In the genomic region with DNA sequence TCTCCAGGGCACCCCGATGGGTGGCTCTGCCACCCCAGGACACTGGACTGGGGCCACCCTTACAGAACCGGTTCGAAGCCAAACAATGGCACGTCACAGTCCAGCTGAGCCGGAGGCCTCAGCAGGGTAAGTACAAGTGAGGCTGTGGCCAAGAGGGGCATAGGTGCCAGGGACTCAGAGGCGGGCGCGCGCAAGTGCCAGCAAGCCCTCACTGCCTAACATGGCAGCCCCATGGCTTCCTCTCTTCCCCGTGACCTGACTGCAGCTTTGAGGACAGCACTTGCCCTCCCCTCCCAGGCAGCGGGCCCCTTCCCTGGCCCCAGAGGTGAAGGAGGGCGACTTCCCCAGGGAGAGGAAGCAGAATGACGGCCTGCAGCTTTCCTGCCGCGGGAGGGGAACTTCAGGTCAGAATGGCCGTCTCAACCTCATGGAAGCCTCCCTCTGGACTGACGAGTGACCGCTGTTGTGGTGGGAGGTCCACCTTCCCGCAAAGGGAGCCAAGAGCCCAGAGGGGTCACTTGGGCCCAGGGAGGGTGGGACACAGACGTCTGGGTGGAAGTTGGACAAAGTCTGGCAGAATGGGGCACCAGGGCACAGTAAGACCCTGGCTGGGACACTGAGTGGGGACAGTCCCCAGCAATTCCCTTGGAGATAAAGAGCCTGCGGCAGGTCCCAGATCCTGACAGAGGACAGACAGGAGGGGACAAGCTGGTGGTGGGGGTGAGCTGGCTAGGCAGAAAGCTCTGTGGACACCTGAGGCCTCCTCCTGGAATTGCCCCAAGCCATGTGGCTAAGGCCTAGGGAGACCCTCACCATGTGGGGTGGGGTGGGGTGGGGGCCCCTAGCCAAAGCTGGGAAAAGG, we compare ENCODE assay signal across 9 cellular contexts. TPM values are rescaled to one million over a fixed set of nuclear protein-coding genes. Genes with fewer than 3 reads are reported as not detected.
DNase-seq lines count a peak whose midpoint lies in the region; ATAC-seq, FAIRE-seq and TF ChIP-seq lines count a peak whose summit lies in the region.
"Had no signal": no experiment of that assay in that cellular context is flagged by ENCODE, and none has a peak within 500 bp of the region (broad histone marks: within the 10 kb centered on the region; RNA-seq: fewer than 3 reads in every experiment).

No MANE protein-coding gene starts in this region.

- H3K4me1 ChIP-seq in BLaER1 = peaks cover 59% of the 10 kb centered on the region
- peaks cover 45% of the 10 kb centered on the region for H3K4me1 ChIP-seq in effector memory CD4-positive, alpha-beta T cell (ENCODE audit: control insufficient read depth, insufficient read depth, low read length, poor library complexity, severe bottlenecking)

- H4K20me1 ChIP-seq in BLaER1 = no peaks in the 10 kb centered on the region
- H4K20me1 ChIP-seq in neural cell (ENCODE audit: insufficient read depth) = no peaks in the 10 kb centered on the region

- ATAC-seq in GM18858 (IDR thresholded peaks at IDR 0.05; ENCODE audit: unreplicated experiment) = no peak

- no peak for FAIRE-seq in frontal cortex (lab: Jason Lieb, UNC)

- TF ChIP-seq EP300 in neural cell (conservative IDR thresholded peaks at IDR 0.05; ENCODE audit: poor library complexity, severe bottlenecking) = no peak

- H3K36me3 ChIP-seq in BLaER1 (no peaks in the 10 kb centered on the region), neural cell (ENCODE audit: insufficient read depth, low read length) (no peaks in the 10 kb centered on the region)
- no peaks in the 10 kb centered on the region for H3K36me3 ChIP-seq in effector memory CD4-positive, alpha-beta T cell (ENCODE audit: control insufficient read depth, insufficient read depth, low read length)

- H3K27me3 ChIP-seq in BLaER1 (no peaks in the 10 kb centered on the region), neural cell (ENCODE audit: insufficient read depth, low read depth, low read length) (no peaks in the 10 kb centered on the region)
- no peaks in the 10 kb centered on the region for H3K27me3 ChIP-seq in effector memory CD4-positive, alpha-beta T cell (replicated peaks; ENCODE audit: control insufficient read depth, insufficient read depth, low read length, poor library complexity, severe bottlenecking)

- H2AFZ ChIP-seq in neural cell (ENCODE audit: low read depth, low read length) = no peak overlapping the region

- H3K9ac ChIP-seq in BLaER1 (no peak overlapping the region; the same call in 1 of the 2 replicates), neural cell (ENCODE audit: low read length) (peak overlapping the region; percentile 80)

- H3K9me3 ChIP-seq in BLaER1 (no peaks in the 10 kb centered on the region), neural cell (ENCODE audit: low read length) (no peaks in the 10 kb centered on the region)
- no peaks in the 10 kb centered on the region for H3K9me3 ChIP-seq in effector memory CD4-positive, alpha-beta T cell (ENCODE audit: control insufficient read depth, low read length)

- peak overlapping the region; percentile 87 for H3K4me2 ChIP-seq in BLaER1
- no peak overlapping the region for H3K4me2 ChIP-seq in neural cell (ENCODE audit: low read length)

- no peaks in the 10 kb centered on the region for H3K9me2 ChIP-seq in neural cell (ENCODE audit: insufficient read depth, low read length)

- no peak for TF ChIP-seq CTCF in neural cell (IDR thresholded peaks at IDR 0.05; ENCODE audit: poor library complexity, severe bottlenecking)

- H3K4me3 ChIP-seq in BLaER1 (no peak overlapping the region), neural cell (ENCODE audit: low read length) (no peak overlapping the region)
- no peak overlapping the region for H3K4me3 ChIP-seq in effector memory CD4-positive, alpha-beta T cell (ENCODE audit: insufficient read depth, low read depth, low read length, poor library complexity, severe bottlenecking)

- H3F3A ChIP-seq in neural cell (ENCODE audit: insufficient read depth, low read length, poor library complexity, severe bottlenecking) = no peaks in the 10 kb centered on the region

- in situ Hi-C loops in KBM-7 (cut with MboI; ENCODE audit: low pct_unique_long_range_greater_than_20kb, low sequenced_read_pairs) = no loop called here

- H3K79me2 ChIP-seq in neural cell (replicated peaks; ENCODE audit: insufficient read depth, low read length) = no peaks in the 10 kb centered on the region

- DNase-seq in KBM-7 (peak; percentile 30), frontal cortex (ENCODE audit: low spot score in 2 of 2) (no peak), NCI-H2029 (lab: John Stamatoyannopoulos, UW) (no peak), NCI-H748 treated with DMSO at 0.1 percent for 48 hours (lab: John Stamatoyannopoulos, UW) (no peak)
- DNase-seq in effector memory CD4-positive, alpha-beta T cell = no peak
- DNase-seq: NK-92 treated with Interleukin-12 subunit alpha and Interleukin-12 subunit beta, amount 100 ng/mL, for 24 hours had no signal

- no peak for TF ChIP-seq RAD21 in neural cell (conservative IDR thresholded peaks at IDR 0.05)

- H3K27ac ChIP-seq in BLaER1 = peak overlapping the region; percentile 71
- peak overlapping the region; percentile 75 for H3K27ac ChIP-seq in effector memory CD4-positive, alpha-beta T cell (ENCODE audit: insufficient read depth, low read length, poor library complexity, severe bottlenecking)
- H3K27ac ChIP-seq in neural cell (ENCODE audit: low read length) = peak overlapping the region; percentile 96

TF ChIP-seq in neural cell, 6 proteins besides CTCF, POLR2A, EP300 and RAD21:
- TF ChIP-seq TAF1 (IDR thresholded peaks at IDR 0.05; ENCODE audit: low read depth) (no peak), SMC3 (conservative IDR thresholded peaks at IDR 0.05; ENCODE audit: poor library complexity) (no peak), EZH2 (IDR thresholded peaks at IDR 0.05; ENCODE audit: borderline replicate concordance, insufficient read depth, low read length, poor library complexity, severe bottlenecking) (no peak), POLR2AphosphoS5 (IDR thresholded peaks at IDR 0.05) (no peak), MXI1 (conservative IDR thresholded peaks at IDR 0.05; ENCODE audit: poor library complexity, severe bottlenecking) (no peak)
- TF ChIP-seq, protein P1, sequence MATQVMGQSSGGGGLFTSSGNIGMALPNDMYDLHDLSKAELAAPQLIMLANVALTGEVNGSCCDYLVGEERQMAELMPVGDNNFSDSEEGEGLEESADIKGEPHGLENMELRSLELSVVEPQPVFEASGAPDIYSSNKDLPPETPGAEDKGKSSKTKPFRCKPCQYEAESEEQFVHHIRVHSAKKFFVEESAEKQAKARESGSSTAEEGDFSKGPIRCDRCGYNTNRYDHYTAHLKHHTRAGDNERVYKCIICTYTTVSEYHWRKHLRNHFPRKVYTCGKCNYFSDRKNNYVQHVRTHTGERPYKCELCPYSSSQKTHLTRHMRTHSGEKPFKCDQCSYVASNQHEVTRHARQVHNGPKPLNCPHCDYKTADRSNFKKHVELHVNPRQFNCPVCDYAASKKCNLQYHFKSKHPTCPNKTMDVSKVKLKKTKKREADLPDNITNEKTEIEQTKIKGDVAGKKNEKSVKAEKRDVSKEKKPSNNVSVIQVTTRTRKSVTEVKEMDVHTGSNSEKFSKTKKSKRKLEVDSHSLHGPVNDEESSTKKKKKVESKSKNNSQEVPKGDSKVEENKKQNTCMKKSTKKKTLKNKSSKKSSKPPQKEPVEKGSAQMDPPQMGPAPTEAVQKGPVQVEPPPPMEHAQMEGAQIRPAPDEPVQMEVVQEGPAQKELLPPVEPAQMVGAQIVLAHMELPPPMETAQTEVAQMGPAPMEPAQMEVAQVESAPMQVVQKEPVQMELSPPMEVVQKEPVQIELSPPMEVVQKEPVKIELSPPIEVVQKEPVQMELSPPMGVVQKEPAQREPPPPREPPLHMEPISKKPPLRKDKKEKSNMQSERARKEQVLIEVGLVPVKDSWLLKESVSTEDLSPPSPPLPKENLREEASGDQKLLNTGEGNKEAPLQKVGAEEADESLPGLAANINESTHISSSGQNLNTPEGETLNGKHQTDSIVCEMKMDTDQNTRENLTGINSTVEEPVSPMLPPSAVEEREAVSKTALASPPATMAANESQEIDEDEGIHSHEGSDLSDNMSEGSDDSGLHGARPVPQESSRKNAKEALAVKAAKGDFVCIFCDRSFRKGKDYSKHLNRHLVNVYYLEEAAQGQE (IDR thresholded peaks at IDR 0.05; ENCODE audit: borderline replicate concordance) = no peak

RNA-seq across cellular contexts. Expression of a gene that starts 52.1 kb away (rescaled TPM):
- 8.0 and 8.9 TPM in 2 replicates for polyA plus RNA-seq in neural cell
- polyA minus RNA-seq in neural cell = 27.5 and 27.9 TPM in 2 replicates
- 9.4 TPM for total RNA-seq in frontal cortex
